9 cellular contexts compared by ENCODE assay signal in genomic region chr10:124530215-124530665, GRCh38.
A peak's percentile ranks its signal among the peaks of the same experiment; 100 is the strongest.
DNase-seq lines count a peak whose midpoint lies in the region; ATAC-seq and TF ChIP-seq lines count a peak whose summit lies in the region.
"Had no signal": no experiment of that assay in that cellular context is flagged by ENCODE, and none has a peak within 500 bp of the region (broad histone marks: within the 10 kb centered on the region; RNA-seq: fewer than 3 reads in every experiment).

No MANE protein-coding gene starts in this region.

- H3K36me3 ChIP-seq in colonic mucosa: no peaks in the 10 kb centered on the region
- H3K36me3 ChIP-seq in lower lobe of right lung: no peaks in the 10 kb centered on the region

- H3K27ac ChIP-seq in colonic mucosa (no peak overlapping the region), lower lobe of right lung (no peak overlapping the region)
- H3K27ac ChIP-seq: SK-N-MC had no signal

- H3K4me3 ChIP-seq in colonic mucosa (no peak overlapping the region), lower lobe of right lung (no peak overlapping the region)
- H3K4me3 ChIP-seq: SK-N-MC had no signal

- H3K27me3 ChIP-seq in colonic mucosa: no peaks in the 10 kb centered on the region
- H3K27me3 ChIP-seq in lower lobe of right lung (ENCODE audit: low read depth): no peaks in the 10 kb centered on the region

- H3K9me3 ChIP-seq in colonic mucosa (no peaks in the 10 kb centered on the region), lower lobe of right lung (no peaks in the 10 kb centered on the region)

- ATAC-seq in GM18868 (IDR thresholded peaks at IDR 0.05; ENCODE audit: unreplicated experiment): peak; percentile 84
- peak; percentile 62 for ATAC-seq in HG03097 (IDR thresholded peaks at IDR 0.05; ENCODE audit: low FRiP score, unreplicated experiment)
- peak; percentile 92 to 95 for ATAC-seq in lower lobe of right lung

- intact Hi-C loops in colonic mucosa (cut with DNase I): loop anchor here (2.0 to 5.0 kb wide), 2 partner anchors 213 to 297 kb away; no protein-coding TSS in a partner anchor
- intact Hi-C loops in lower lobe of right lung (cut with DNase I): loop anchor here (10.0 kb wide), 1 partner anchor 215 kb away; the partner anchor contains the start of gene FAM53B

- H3K9ac ChIP-seq in colonic mucosa (ENCODE audit: low read depth in 2 of 2, low read length in 2 of 2): no peak overlapping the region

- DNase-seq in Ammon's horn (ENCODE audit: low spot score) (peak; percentile 91), NCI-H460 (ENCODE audit: extremely low read depth, low read depth) (peak; percentile 82), colonic mucosa (peak; percentile 90), lower lobe of right lung (peak; percentile 91)
- peak; percentile 87 for DNase-seq in activated CD4-positive, alpha-beta T cell treated with anti-CD3 and anti-CD28 coated beads, Interleukin-2, amount 50 U/mL, for 1 hour
- DNase-seq in stimulated activated CD4-positive, alpha-beta T cell treated with anti-CD3 and anti-CD28 coated beads, TNF-alpha, amount 100 ng/mL, for 48 hours (ENCODE audit: low read depth in 3 of 3): peak; percentile 76 to 79 (median 79)

- TF ChIP-seq CTCF in colonic mucosa (IDR thresholded peaks at IDR 0.05) (peak; percentile 79), lower lobe of right lung (IDR thresholded peaks at IDR 0.05) (peak; percentile 89)

- H3K4me1 ChIP-seq in colonic mucosa: no peaks in the 10 kb centered on the region
- H3K4me1 ChIP-seq in lower lobe of right lung: no peaks in the 10 kb centered on the region
